Comparison of ENCODE assay signal across 2 cellular contexts in the genomic region with DNA sequence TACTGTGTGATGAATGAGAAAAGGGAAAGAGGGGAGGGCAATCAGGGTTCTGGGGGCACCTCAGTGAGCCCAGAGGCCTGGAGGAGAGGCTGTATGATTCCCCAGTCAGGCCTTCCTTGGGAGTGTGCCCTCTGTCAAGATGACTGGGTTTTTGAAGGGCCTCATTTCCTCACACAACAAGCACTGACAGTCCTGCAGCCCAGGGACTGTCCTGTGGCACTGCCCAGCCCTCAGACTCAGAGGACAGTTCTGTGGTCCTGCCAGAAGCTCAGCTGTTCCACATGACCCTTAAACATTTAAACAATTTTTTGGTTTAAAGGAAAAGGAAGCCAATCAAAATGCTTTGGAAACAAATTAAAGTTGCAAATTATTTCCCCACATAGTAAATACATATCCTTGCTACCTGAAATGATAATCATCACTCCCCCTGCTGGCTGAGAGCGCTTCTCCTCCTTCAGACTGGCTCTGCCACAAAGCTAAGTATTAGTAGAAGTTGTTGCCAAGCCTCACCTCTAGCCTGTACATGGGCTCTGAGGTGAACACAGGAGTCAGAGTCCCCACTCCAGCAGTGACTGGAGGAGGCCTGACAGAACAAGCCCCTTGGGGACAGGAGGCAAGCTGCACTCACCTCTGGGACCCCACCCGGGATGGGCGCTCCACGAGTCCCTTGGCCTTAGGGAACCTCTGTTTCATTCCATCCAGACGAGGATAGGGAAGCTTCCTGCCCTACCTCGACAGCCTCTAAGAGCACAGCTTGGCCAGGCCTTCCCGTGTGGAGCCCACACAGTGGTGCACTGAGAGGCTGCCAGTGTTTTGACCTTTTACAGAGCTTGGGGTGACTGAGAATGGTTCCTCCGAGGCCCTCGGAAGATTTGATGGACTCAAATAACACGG.
TF ChIP-seq lines count a peak whose summit lies in the region.

No MANE protein-coding gene starts in this region.

TF ChIP-seq in IMR-90, 13 proteins besides CTCF, POLR2A, EP300 and RAD21:
- TF ChIP-seq SMC3 (IDR thresholded peaks at IDR 0.05; ENCODE audit: low read depth, low read length) (peak; percentile 68), CEBPB (IDR thresholded peaks at IDR 0.05; ENCODE audit: low read depth, low read length) (no peak), RFX5 (IDR thresholded peaks at IDR 0.05; ENCODE audit: low read depth, low read length) (no peak), BHLHE40 (IDR thresholded peaks at IDR 0.05; ENCODE audit: low read depth, low read length) (no peak), MXI1 (IDR thresholded peaks at IDR 0.05; ENCODE audit: borderline replicate concordance, low read depth, low read length) (no peak), CHD1 (IDR thresholded peaks at IDR 0.05; ENCODE audit: low read depth, low read length) (no peak)

TF ChIP-seq in endothelial cell of umbilical vein, 7 proteins besides CTCF, POLR2A, EP300 and RAD21:
- TF ChIP-seq MYC (IDR thresholded peaks at IDR 0.05; ENCODE audit: low read depth, low read length) (no peak), EZH2 (IDR thresholded peaks at IDR 0.05; ENCODE audit: borderline replicate concordance, low read depth, low read length, severe bottlenecking) (no peak), FOS (IDR thresholded peaks at IDR 0.05; ENCODE audit: borderline replicate concordance, insufficient read depth, low read length) (no peak), POLR2AphosphoS5 (IDR thresholded peaks at IDR 0.05; ENCODE audit: insufficient read depth, low read depth, low read length) (no peak), GATA2 (IDR thresholded peaks at IDR 0.05; ENCODE audit: insufficient read depth, insufficient read length, low read depth, low read length) (no peak), JUN (IDR thresholded peaks at IDR 0.05; ENCODE audit: borderline replicate concordance, insufficient read depth, insufficient read length, low read depth) (no peak), MAX (IDR thresholded peaks at IDR 0.05; ENCODE audit: insufficient read depth, insufficient read length) (no peak)
